ENCODE assay signal across 1 cellular context in the genomic region with DNA sequence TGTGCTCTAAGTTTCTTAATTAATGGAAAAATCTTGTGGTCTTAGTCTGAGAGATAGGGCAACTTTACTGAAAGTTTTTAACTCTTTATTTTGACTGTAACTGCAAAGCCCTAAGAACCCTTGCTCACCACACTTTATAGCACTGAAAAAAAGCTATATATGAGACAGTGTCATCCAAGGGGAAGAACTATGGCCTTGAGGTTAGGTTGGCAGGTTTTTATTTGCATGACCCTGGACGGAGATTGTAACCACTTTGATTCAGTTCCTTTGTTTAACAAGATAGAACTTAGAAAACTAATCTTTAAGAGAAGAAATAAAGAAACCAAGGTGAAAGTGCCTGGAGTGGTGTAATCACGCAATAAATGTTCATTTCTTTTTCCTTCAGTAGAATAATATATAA.
TF ChIP-seq lines count a peak whose summit lies in the region.

No MANE protein-coding gene starts in this region.

TF ChIP-seq in HepG2, 621 proteins besides CTCF, POLR2A, EP300 and RAD21:
- 0 out of 2 replicates have a peak, but pooled peaks have one; percentile 24 for TF ChIP-seq GATAD2A (CRISPR knock-in tag; IDR thresholded peaks at IDR 0.05)
- no peak for TF ChIP-seq LCORL (IDR thresholded peaks at IDR 0.05)
- no peak for TF ChIP-seq LCORL (CRISPR knock-in tag; IDR thresholded peaks at IDR 0.05)
- TF ChIP-seq, protein P1, sequence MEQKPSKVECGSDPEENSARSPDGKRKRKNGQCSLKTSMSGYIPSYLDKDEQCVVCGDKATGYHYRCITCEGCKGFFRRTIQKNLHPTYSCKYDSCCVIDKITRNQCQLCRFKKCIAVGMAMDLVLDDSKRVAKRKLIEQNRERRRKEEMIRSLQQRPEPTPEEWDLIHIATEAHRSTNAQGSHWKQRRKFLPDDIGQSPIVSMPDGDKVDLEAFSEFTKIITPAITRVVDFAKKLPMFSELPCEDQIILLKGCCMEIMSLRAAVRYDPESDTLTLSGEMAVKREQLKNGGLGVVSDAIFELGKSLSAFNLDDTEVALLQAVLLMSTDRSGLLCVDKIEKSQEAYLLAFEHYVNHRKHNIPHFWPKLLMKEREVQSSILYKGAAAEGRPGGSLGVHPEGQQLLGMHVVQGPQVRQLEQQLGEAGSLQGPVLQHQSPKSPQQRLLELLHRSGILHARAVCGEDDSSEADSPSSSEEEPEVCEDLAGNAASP (CRISPR knock-in tag; IDR thresholded peaks at IDR 0.05; ENCODE audit: borderline replicate concordance), result peak; percentile 43; the same call in 1 of the 2 replicates
- no peak for TF ChIP-seq THYN1 (CRISPR knock-in tag; IDR thresholded peaks at IDR 0.05; ENCODE audit: borderline replicate concordance, low read depth)
- TF ChIP-seq, protein P2, sequence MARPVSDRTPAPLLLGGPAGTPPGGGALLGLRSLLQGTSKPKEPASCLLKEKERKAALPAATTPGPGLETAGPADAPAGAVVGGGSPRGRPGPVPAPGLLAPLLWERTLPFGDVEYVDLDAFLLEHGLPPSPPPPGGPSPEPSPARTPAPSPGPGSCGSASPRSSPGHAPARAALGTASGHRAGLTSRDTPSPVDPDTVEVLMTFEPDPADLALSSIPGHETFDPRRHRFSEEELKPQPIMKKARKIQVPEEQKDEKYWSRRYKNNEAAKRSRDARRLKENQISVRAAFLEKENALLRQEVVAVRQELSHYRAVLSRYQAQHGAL (CRISPR knock-in tag; IDR thresholded peaks at IDR 0.05; ENCODE audit: not compliant biosample characterization), result no peak
- peak; percentile 19; the same call in 1 of the 2 replicates for TF ChIP-seq NCOA2 (CRISPR knock-in tag; IDR thresholded peaks at IDR 0.05)
- peak; percentile 17; the same call in 1 of the 2 replicates for TF ChIP-seq TCF7 (IDR thresholded peaks at IDR 0.05; ENCODE audit: low read depth)
- peak; percentile 34; the same call in 1 of the 2 replicates for TF ChIP-seq HMG20A (CRISPR knock-in tag; IDR thresholded peaks at IDR 0.05; ENCODE audit: borderline replicate concordance)
- TF ChIP-seq, protein P3, sequence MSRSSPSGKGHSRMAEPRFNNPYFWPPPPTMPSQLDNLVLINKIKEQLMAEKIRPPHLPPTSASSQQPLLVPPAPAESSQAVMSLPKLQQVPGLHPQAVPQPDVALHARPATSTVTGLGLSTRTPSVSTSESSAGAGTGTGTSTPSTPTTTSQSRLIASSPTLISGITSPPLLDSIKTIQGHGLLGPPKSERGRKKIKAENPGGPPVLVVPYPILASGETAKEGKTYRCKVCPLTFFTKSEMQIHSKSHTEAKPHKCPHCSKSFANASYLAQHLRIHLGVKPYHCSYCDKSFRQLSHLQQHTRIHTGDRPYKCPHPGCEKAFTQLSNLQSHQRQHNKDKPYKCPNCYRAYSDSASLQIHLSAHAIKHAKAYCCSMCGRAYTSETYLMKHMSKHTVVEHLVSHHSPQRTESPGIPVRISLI (CRISPR knock-in tag; IDR thresholded peaks at IDR 0.05; ENCODE audit: borderline replicate concordance), result peak; percentile 49; the same call in 1 of the 2 replicates
- TF ChIP-seq SOX13 (IDR thresholded peaks at IDR 0.05), result no peak
- TF ChIP-seq SOX13 (CRISPR knock-in tag; conservative IDR thresholded peaks at IDR 0.05 in 1 of 2, IDR thresholded peaks at IDR 0.05 in 1 of 2), result peak in 1 of 2 experiments; percentile 62; a peak in 1 of 4 replicates
- TF ChIP-seq, protein P4, sequence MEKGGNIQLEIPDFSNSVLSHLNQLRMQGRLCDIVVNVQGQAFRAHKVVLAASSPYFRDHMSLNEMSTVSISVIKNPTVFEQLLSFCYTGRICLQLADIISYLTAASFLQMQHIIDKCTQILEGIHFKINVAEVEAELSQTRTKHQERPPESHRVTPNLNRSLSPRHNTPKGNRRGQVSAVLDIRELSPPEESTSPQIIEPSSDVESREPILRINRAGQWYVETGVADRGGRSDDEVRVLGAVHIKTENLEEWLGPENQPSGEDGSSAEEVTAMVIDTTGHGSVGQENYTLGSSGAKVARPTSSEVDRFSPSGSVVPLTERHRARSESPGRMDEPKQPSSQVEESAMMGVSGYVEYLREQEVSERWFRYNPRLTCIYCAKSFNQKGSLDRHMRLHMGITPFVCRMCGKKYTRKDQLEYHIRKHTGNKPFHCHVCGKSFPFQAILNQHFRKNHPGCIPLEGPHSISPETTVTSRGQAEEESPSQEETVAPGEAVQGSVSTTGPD (CRISPR knock-in tag; IDR thresholded peaks at IDR 0.05), result no peak
- TF ChIP-seq RXRB (CRISPR knock-in tag; IDR thresholded peaks at IDR 0.05; ENCODE audit: borderline replicate concordance), result 0 out of 2 replicates have a peak, but pooled peaks have one; percentile 27
- TF ChIP-seq, protein P5, sequence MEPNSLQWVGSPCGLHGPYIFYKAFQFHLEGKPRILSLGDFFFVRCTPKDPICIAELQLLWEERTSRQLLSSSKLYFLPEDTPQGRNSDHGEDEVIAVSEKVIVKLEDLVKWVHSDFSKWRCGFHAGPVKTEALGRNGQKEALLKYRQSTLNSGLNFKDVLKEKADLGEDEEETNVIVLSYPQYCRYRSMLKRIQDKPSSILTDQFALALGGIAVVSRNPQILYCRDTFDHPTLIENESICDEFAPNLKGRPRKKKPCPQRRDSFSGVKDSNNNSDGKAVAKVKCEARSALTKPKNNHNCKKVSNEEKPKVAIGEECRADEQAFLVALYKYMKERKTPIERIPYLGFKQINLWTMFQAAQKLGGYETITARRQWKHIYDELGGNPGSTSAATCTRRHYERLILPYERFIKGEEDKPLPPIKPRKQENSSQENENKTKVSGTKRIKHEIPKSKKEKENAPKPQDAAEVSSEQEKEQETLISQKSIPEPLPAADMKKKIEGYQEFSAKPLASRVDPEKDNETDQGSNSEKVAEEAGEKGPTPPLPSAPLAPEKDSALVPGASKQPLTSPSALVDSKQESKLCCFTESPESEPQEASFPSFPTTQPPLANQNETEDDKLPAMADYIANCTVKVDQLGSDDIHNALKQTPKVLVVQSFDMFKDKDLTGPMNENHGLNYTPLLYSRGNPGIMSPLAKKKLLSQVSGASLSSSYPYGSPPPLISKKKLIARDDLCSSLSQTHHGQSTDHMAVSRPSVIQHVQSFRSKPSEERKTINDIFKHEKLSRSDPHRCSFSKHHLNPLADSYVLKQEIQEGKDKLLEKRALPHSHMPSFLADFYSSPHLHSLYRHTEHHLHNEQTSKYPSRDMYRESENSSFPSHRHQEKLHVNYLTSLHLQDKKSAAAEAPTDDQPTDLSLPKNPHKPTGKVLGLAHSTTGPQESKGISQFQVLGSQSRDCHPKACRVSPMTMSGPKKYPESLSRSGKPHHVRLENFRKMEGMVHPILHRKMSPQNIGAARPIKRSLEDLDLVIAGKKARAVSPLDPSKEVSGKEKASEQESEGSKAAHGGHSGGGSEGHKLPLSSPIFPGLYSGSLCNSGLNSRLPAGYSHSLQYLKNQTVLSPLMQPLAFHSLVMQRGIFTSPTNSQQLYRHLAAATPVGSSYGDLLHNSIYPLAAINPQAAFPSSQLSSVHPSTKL (CRISPR knock-in tag; IDR thresholded peaks at IDR 0.05), result peak; percentile 32; the same call in 1 of the 2 replicates
- 0 out of 2 replicates have a peak, but pooled peaks have one; percentile 17 for TF ChIP-seq HNF4A (CRISPR knock-in tag; IDR thresholded peaks at IDR 0.05)
